ENCODE assay signal across 1 cellular context in the genomic region with DNA sequence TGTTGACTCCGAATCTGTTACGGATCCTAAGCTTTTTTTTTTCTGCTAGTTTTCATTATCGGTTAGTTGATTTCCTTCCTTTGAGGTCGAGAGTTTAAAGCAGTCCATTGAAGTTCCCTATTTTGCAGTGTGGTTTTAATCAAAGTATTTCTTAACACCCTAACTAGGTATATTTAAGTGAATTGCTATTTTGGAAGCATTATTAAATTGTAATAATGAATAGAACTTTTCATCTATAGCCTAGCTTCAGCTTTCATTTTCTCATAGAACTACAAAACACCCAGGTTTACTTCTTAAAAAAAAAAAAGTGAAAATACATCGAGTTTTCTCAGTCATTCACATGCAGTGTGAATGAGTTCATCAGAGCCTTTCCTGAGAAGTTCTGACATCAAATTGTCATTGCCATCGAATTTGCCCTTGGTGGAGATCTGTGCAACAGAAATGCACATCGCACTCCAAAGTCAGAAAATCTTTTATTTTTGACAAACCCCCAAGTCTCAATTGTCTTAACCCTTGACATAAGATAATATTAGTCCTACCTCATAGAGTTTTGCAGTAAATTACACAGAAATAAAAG.
TF ChIP-seq lines count a peak whose summit lies in the region.

No MANE protein-coding gene starts in this region.

TF ChIP-seq in HEK293, 187 proteins besides CTCF, POLR2A, EP300 and RAD21 (continued from another document):
- TF ChIP-seq MZF1 (tag by site-specific recombination; IDR thresholded peaks at IDR 0.05; ENCODE audit: borderline replicate concordance) = 0 out of 2 replicates have a peak, but pooled peaks have one; percentile 4
- TF ChIP-seq, protein P1, sequence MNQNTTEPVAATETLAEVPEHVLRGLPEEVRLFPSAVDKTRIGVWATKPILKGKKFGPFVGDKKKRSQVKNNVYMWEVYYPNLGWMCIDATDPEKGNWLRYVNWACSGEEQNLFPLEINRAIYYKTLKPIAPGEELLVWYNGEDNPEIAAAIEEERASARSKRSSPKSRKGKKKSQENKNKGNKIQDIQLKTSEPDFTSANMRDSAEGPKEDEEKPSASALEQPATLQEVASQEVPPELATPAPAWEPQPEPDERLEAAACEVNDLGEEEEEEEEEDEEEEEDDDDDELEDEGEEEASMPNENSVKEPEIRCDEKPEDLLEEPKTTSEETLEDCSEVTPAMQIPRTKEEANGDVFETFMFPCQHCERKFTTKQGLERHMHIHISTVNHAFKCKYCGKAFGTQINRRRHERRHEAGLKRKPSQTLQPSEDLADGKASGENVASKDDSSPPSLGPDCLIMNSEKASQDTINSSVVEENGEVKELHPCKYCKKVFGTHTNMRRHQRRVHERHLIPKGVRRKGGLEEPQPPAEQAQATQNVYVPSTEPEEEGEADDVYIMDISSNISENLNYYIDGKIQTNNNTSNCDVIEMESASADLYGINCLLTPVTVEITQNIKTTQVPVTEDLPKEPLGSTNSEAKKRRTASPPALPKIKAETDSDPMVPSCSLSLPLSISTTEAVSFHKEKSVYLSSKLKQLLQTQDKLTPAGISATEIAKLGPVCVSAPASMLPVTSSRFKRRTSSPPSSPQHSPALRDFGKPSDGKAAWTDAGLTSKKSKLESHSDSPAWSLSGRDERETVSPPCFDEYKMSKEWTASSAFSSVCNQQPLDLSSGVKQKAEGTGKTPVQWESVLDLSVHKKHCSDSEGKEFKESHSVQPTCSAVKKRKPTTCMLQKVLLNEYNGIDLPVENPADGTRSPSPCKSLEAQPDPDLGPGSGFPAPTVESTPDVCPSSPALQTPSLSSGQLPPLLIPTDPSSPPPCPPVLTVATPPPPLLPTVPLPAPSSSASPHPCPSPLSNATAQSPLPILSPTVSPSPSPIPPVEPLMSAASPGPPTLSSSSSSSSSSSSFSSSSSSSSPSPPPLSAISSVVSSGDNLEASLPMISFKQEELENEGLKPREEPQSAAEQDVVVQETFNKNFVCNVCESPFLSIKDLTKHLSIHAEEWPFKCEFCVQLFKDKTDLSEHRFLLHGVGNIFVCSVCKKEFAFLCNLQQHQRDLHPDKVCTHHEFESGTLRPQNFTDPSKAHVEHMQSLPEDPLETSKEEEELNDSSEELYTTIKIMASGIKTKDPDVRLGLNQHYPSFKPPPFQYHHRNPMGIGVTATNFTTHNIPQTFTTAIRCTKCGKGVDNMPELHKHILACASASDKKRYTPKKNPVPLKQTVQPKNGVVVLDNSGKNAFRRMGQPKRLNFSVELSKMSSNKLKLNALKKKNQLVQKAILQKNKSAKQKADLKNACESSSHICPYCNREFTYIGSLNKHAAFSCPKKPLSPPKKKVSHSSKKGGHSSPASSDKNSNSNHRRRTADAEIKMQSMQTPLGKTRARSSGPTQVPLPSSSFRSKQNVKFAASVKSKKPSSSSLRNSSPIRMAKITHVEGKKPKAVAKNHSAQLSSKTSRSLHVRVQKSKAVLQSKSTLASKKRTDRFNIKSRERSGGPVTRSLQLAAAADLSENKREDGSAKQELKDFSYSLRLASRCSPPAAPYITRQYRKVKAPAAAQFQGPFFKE (tag by site-specific recombination; IDR thresholded peaks at IDR 0.05; ENCODE audit: borderline replicate concordance) = no peak
- TF ChIP-seq, protein P2, sequence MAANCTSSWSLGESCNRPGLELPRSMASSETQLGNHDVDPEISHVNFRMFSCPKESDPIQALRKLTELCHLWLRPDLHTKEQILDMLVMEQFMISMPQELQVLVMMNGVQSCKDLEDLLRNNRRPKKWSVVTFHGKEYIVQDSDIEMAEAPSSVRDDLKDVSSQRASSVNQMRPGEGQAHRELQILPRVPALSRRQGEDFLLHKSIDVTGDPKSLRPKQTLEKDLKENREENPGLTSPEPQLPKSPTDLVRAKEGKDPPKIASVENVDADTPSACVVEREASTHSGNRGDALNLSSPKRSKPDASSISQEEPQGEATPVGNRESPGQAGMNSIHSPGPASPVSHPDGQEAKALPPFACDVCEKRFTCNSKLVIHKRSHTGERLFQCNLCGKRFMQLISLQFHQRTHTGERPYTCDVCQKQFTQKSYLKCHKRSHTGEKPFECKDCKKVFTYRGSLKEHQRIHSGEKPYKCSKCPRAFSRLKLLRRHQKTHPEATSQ (tag by site-specific recombination; IDR thresholded peaks at IDR 0.05) = no peak
- no peak for TF ChIP-seq ZFP41 (tag by site-specific recombination; IDR thresholded peaks at IDR 0.05; ENCODE audit: borderline replicate concordance)
- TF ChIP-seq ZNF521 (tag by site-specific recombination; IDR thresholded peaks at IDR 0.05) = no peak
- TF ChIP-seq ZNF10 (tag by site-specific recombination; IDR thresholded peaks at IDR 0.05) = 0 out of 2 replicates have a peak, but pooled peaks have one; percentile 4
- TF ChIP-seq, protein P3, sequence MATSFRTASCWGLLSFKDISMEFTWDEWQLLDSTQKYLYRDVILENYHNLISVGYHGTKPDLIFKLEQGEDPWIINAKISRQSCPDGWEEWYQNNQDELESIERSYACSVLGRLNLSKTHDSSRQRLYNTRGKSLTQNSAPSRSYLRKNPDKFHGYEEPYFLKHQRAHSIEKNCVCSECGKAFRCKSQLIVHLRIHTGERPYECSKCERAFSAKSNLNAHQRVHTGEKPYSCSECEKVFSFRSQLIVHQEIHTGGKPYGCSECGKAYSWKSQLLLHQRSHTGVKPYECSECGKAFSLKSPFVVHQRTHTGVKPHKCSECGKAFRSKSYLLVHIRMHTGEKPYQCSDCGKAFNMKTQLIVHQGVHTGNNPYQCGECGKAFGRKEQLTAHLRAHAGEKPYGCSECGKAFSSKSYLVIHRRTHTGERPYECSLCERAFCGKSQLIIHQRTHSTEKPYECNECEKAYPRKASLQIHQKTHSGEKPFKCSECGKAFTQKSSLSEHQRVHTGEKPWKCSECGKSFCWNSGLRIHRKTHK (tag by site-specific recombination; IDR thresholded peaks at IDR 0.05) = no peak
- TF ChIP-seq, protein P4, sequence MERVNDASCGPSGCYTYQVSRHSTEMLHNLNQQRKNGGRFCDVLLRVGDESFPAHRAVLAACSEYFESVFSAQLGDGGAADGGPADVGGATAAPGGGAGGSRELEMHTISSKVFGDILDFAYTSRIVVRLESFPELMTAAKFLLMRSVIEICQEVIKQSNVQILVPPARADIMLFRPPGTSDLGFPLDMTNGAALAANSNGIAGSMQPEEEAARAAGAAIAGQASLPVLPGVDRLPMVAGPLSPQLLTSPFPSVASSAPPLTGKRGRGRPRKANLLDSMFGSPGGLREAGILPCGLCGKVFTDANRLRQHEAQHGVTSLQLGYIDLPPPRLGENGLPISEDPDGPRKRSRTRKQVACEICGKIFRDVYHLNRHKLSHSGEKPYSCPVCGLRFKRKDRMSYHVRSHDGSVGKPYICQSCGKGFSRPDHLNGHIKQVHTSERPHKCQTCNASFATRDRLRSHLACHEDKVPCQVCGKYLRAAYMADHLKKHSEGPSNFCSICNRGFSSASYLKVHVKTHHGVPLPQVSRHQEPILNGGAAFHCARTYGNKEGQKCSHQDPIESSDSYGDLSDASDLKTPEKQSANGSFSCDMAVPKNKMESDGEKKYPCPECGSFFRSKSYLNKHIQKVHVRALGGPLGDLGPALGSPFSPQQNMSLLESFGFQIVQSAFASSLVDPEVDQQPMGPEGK (tag by site-specific recombination; IDR thresholded peaks at IDR 0.05) = no peak
- TF ChIP-seq ZBTB1 (tag by site-specific recombination; IDR thresholded peaks at IDR 0.05) = 0 out of 2 replicates have a peak, but pooled peaks have one; percentile 0
- no peak for TF ChIP-seq ZNF23 (tag by site-specific recombination; IDR thresholded peaks at IDR 0.05; ENCODE audit: borderline replicate concordance)
- no peak for TF ChIP-seq KLF10 (tag by site-specific recombination; IDR thresholded peaks at IDR 0.05)
- TF ChIP-seq, protein P5, sequence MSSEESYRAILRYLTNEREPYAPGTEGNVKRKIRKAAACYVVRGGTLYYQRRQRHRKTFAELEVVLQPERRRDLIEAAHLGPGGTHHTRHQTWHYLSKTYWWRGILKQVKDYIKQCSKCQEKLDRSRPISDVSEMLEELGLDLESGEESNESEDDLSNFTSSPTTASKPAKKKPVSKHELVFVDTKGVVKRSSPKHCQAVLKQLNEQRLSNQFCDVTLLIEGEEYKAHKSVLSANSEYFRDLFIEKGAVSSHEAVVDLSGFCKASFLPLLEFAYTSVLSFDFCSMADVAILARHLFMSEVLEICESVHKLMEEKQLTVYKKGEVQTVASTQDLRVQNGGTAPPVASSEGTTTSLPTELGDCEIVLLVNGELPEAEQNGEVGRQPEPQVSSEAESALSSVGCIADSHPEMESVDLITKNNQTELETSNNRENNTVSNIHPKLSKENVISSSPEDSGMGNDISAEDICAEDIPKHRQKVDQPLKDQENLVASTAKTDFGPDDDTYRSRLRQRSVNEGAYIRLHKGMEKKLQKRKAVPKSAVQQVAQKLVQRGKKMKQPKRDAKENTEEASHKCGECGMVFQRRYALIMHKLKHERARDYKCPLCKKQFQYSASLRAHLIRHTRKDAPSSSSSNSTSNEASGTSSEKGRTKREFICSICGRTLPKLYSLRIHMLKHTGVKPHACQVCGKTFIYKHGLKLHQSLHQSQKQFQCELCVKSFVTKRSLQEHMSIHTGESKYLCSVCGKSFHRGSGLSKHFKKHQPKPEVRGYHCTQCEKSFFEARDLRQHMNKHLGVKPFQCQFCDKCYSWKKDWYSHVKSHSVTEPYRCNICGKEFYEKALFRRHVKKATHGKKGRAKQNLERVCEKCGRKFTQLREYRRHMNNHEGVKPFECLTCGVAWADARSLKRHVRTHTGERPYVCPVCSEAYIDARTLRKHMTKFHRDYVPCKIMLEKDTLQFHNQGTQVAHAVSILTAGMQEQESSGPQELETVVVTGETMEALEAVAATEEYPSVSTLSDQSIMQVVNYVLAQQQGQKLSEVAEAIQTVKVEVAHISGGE (tag by site-specific recombination; conservative IDR thresholded peaks at IDR 0.05; ENCODE audit: low read depth) = no peak
- TF ChIP-seq, protein P6, sequence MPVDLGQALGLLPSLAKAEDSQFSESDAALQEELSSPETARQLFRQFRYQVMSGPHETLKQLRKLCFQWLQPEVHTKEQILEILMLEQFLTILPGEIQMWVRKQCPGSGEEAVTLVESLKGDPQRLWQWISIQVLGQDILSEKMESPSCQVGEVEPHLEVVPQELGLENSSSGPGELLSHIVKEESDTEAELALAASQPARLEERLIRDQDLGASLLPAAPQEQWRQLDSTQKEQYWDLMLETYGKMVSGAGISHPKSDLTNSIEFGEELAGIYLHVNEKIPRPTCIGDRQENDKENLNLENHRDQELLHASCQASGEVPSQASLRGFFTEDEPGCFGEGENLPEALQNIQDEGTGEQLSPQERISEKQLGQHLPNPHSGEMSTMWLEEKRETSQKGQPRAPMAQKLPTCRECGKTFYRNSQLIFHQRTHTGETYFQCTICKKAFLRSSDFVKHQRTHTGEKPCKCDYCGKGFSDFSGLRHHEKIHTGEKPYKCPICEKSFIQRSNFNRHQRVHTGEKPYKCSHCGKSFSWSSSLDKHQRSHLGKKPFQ (tag by site-specific recombination; IDR thresholded peaks at IDR 0.05) = no peak
- TF ChIP-seq, protein P7, sequence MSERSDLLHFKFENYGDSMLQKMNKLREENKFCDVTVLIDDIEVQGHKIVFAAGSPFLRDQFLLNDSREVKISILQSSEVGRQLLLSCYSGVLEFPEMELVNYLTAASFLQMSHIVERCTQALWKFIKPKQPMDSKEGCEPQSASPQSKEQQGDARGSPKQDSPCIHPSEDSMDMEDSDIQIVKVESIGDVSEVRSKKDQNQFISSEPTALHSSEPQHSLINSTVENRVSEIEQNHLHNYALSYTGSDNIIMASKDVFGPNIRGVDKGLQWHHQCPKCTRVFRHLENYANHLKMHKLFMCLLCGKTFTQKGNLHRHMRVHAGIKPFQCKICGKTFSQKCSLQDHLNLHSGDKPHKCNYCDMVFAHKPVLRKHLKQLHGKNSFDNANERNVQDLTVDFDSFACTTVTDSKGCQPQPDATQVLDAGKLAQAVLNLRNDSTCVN (tag by site-specific recombination; optimal IDR thresholded peaks at IDR 0.05) = no peak
- TF ChIP-seq, protein P8, sequence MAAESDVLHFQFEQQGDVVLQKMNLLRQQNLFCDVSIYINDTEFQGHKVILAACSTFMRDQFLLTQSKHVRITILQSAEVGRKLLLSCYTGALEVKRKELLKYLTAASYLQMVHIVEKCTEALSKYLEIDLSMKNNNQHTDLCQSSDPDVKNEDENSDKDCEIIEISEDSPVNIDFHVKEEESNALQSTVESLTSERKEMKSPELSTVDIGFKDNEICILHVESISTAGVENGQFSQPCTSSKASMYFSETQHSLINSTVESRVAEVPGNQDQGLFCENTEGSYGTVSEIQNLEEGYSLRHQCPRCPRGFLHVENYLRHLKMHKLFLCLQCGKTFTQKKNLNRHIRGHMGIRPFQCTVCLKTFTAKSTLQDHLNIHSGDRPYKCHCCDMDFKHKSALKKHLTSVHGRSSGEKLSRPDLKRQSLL (tag by site-specific recombination; IDR thresholded peaks at IDR 0.05) = no peak
- no peak for TF ChIP-seq ZNF394 (tag by site-specific recombination; IDR thresholded peaks at IDR 0.05; ENCODE audit: borderline replicate concordance)
- no peak; the same call in 1 of the 2 replicates for TF ChIP-seq SCRT2 (tag by site-specific recombination; IDR thresholded peaks at IDR 0.05)
- TF ChIP-seq, protein P9, sequence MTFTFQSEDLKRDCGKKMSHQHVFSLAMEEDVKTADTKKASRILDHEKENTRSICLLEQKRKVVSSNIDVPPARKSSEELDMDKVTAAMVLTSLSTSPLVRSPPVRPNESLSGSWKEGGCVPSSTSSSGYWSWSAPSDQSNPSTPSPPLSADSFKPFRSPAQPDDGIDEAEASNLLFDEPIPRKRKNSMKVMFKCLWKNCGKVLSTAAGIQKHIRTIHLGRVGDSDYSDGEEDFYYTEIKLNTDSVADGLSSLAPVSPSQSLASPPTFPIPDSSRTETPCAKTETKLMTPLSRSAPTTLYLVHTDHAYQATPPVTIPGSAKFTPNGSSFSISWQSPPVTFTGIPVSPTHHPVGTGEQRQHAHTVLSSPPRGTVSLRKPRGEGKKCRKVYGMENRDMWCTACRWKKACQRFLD (tag by site-specific recombination; IDR thresholded peaks at IDR 0.05) = no peak
- TF ChIP-seq ZNF133 (tag by site-specific recombination; IDR thresholded peaks at IDR 0.05) = no peak
- TF ChIP-seq ZNF585B (tag by site-specific recombination; IDR thresholded peaks at IDR 0.05) = 0 out of 2 replicates have a peak, but pooled peaks have one; percentile 36
- TF ChIP-seq, protein P10, sequence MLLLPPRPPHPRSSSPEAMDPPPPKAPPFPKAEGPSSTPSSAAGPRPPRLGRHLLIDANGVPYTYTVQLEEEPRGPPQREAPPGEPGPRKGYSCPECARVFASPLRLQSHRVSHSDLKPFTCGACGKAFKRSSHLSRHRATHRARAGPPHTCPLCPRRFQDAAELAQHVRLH (tag by site-specific recombination; IDR thresholded peaks at IDR 0.05) = no peak
- TF ChIP-seq, protein P11, sequence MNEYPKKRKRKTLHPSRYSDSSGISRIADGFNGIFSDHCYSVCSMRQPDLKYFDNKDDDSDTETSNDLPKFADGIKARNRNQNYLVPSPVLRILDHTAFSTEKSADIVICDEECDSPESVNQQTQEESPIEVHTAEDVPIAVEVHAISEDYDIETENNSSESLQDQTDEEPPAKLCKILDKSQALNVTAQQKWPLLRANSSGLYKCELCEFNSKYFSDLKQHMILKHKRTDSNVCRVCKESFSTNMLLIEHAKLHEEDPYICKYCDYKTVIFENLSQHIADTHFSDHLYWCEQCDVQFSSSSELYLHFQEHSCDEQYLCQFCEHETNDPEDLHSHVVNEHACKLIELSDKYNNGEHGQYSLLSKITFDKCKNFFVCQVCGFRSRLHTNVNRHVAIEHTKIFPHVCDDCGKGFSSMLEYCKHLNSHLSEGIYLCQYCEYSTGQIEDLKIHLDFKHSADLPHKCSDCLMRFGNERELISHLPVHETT (tag by site-specific recombination; IDR thresholded peaks at IDR 0.05) = 0 out of 2 replicates have a peak, but pooled peaks have one; percentile 8
- TF ChIP-seq MYNN (tag by site-specific recombination; IDR thresholded peaks at IDR 0.05; ENCODE audit: borderline replicate concordance) = no peak
- TF ChIP-seq IKZF3 (tag by site-specific recombination; IDR thresholded peaks at IDR 0.05) = no peak
- TF ChIP-seq PRDM1 (tag by site-specific recombination; IDR thresholded peaks at IDR 0.05) = peak; percentile 81
